In the genomic region with DNA sequence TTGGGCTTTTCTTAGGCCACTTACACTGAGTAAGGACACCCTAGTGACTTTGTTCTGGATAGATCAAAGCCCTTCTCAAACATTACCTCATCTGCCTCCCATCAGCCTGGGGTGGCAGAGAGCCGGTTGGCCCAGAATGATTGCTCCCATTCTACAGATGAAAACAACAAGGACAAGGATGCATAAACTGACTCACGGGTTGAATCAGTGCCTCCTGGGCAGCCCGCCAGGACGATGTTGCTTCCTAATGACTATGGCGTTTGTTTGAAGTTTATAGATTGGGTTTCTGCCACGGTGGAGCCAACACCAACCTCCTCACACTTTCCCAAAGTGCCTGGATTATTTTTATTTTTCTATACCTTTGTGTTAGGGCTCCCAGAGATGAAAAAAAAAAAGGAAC, we compare ENCODE assay signal across 19 cellular contexts. TPM values are rescaled to one million over a fixed set of nuclear protein-coding genes. Genes with fewer than 3 reads are reported as not detected.
A peak's percentile ranks its signal among the peaks of the same experiment; 100 is the strongest.
DNase-seq lines count a peak whose midpoint lies in the region; ATAC-seq and TF ChIP-seq lines count a peak whose summit lies in the region.
"Had no signal": no experiment of that assay in that cellular context is flagged by ENCODE, and none has a peak within 500 bp of the region (broad histone marks: within the 10 kb centered on the region; RNA-seq: fewer than 3 reads in every experiment).

No MANE protein-coding gene starts in this region.

- WGBS in mammary epithelial cell (ENCODE audit: low coverage, missing lambda C conversion rate) = 52% methylated on average over 6 of the region's 6 CpGs
- WGBS in adrenal gland, 4 donors = 52 to 69% (median 59%) methylated on average over 6 of the region's 6 CpGs

- H3K27me3 Mint-ChIP-seq in osteocyte (ENCODE audit: unreplicated experiment) = peaks cover 7% of the 10 kb centered on the region

- H3K4me1 ChIP-seq in mammary epithelial cell (ENCODE audit: insufficient read depth, low read length) (no peaks in the 10 kb centered on the region), adrenal gland (replicated peaks in 1 of 2) (peaks cover 8 to 9% of the 10 kb centered on the region in 2 donors)

- no peak for TF ChIP-seq POLR2A in adrenal gland (IDR thresholded peaks at IDR 0.05)

- H3K79me2 ChIP-seq in mammary epithelial cell (ENCODE audit: insufficient read depth, low read length) = peaks cover 14% of the 10 kb centered on the region

- no peak overlapping the region for H2AFZ ChIP-seq in mammary epithelial cell (ENCODE audit: low read depth, low read length)

- ATAC-seq in HG02588 (IDR thresholded peaks at IDR 0.05; ENCODE audit: unreplicated experiment) = no peak

- H3K36me3 ChIP-seq in mammary epithelial cell (ENCODE audit: insufficient read depth, low read length) (no peaks in the 10 kb centered on the region), adrenal gland (replicated peaks in 1 of 2) (no peaks in the 10 kb centered on the region)

- intact Hi-C loops in mammary epithelial cell (cut with micrococcal nuclease) = loop anchor here (10.0 kb wide), 1 partner anchor 289 kb away; a partner anchor contains a TSS
- intact Hi-C loops in adrenal gland (cut with DNase I) = no loop called here

- no TSS peak for BruUV-seq in mammary epithelial cell (replicated peaks; lab: Mats Ljungman, UMichigan)

- dilution Hi-C loops in mammary epithelial cell (cut with HindIII; ENCODE audit: low sequenced_read_pairs) = no loop called here

- no peak overlapping the region for H3K4me3 Mint-ChIP-seq in osteocyte (ENCODE audit: unreplicated experiment)

- H3K36me3 Mint-ChIP-seq in osteocyte (ENCODE audit: unreplicated experiment) = no peaks in the 10 kb centered on the region

- no peaks in the 10 kb centered on the region for H4K20me1 ChIP-seq in mammary epithelial cell (ENCODE audit: insufficient read depth, low read length)

- no peak overlapping the region for H3K9ac ChIP-seq in mammary epithelial cell (ENCODE audit: insufficient read depth, low read length)
- H3K9ac ChIP-seq: KMS-11 had no signal

- H3K9me3 ChIP-seq in mammary epithelial cell (replicated peaks; ENCODE audit: insufficient read depth, low read length) (no peaks in the 10 kb centered on the region), adrenal gland (replicated peaks in 1 of 3) (no peaks in the 10 kb centered on the region)

- no peaks in the 10 kb centered on the region for H3K9me3 Mint-ChIP-seq in osteocyte (ENCODE audit: unreplicated experiment)

- CTCF ChIA-PET in mammary epithelial cell (lab: Charles Lee; ENCODE audit: low non-redundant PET) = no interaction called here

- H3K4me1 Mint-ChIP-seq in osteocyte (ENCODE audit: unreplicated experiment) = peaks cover 9% of the 10 kb centered on the region

- no peak for TF ChIP-seq CTCF in mammary epithelial cell (conservative IDR thresholded peaks at IDR 0.05 in 1 of 2, IDR thresholded peaks at IDR 0.05 in 1 of 2; ENCODE audit: extremely low read depth in 1 of 2, insufficient read depth in 1 of 2, low read depth in 1 of 2, low read length in 2 of 2)
- no peak for TF ChIP-seq CTCF in adrenal gland (IDR thresholded peaks at IDR 0.05)
- no peak for TF ChIP-seq CTCF in osteocyte (IDR thresholded peaks at IDR 0.05)

- no peak overlapping the region for H3K4me2 ChIP-seq in mammary epithelial cell (ENCODE audit: insufficient read depth, low read depth, low read length)
- H3K4me2 ChIP-seq: KMS-11 had no signal

- H3K27ac ChIP-seq in mammary epithelial cell (ENCODE audit: insufficient read depth, low read depth, low read length) = no peak overlapping the region
- H3K27ac ChIP-seq in adrenal gland = no peak overlapping the region
- H3K27ac ChIP-seq: 22Rv1, C4-2B, KMS-11, RWPE1 had no signal

- DNase-seq in DMS 273 (lab: John Stamatoyannopoulos, UW; ENCODE audit: unreplicated experiment) = peak; percentile 13
- DNase-seq in DMS 273 treated with DMSO at 0.1 percent for 48 hours (lab: John Stamatoyannopoulos, UW) = no peak
- peak; percentile 11 for DNase-seq in ELR (ENCODE audit: low read depth)
- peak; percentile 19 for DNase-seq in NCI-H69 (lab: John Stamatoyannopoulos, UW)
- DNase-seq in mammary epithelial cell = peak; percentile 24
- no peak for DNase-seq in adrenal gland
- DNase-seq in osteocyte (ENCODE audit: extremely low spot score, unreplicated experiment) = no peak
- DNase-seq: AML-193, GOT3, NCI-H1105, NCI-H1694, NCI-H2081 treated with DMSO at 0.1 percent for 48 hours, NCI-H446 treated with DMSO at 0.1 percent for 48 hours, SIG-M5 had no signal

- H3K4me3 ChIP-seq in mammary epithelial cell (replicated peaks in 1 of 3; ENCODE audit: insufficient read depth in 1 of 3, low read depth in 2 of 3, low read length in 3 of 3) (no peak overlapping the region), adrenal gland (no peak overlapping the region)

- H3K27me3 ChIP-seq in mammary epithelial cell (ENCODE audit: insufficient read depth, low read length) (no peaks in the 10 kb centered on the region), adrenal gland (no peaks in the 10 kb centered on the region)

- H3K27ac Mint-ChIP-seq in osteocyte (ENCODE audit: unreplicated experiment) = no peak overlapping the region

- in situ Hi-C loops in mammary epithelial cell (cut with MboI; ENCODE audit: low sequenced_read_pairs in 2 of 2) = no loop called here

RNA-seq across cellular contexts. Expression of a gene that starts 3.6 kb away (rescaled TPM):
- total RNA-seq in mammary epithelial cell (10 to 100 TPM; 15.5 to 27.9 TPM), adrenal gland (10 to 100 TPM in 2 of 8 donors, 1 to 10 TPM in 6; 2.9 to 25.5 (median 6.8) TPM), osteocyte (10.6 and 12.8 TPM in 2 replicates)
- polyA plus RNA-seq in mammary epithelial cell (25.2 TPM), adrenal gland (1 to 10 TPM; 5.6 to 7.7 (median 6.8) TPM)
- polyA minus RNA-seq in mammary epithelial cell = 34.7 TPM

Comparison
In these comparisons a context has a peak if more than half of its experiments do, and no peak if none do; other contexts are left out.
1. DNase-seq: peak in DMS 273 (single experiment), ELR (single experiment), NCI-H69 (single experiment) and mammary epithelial cell (single experiment); none in DMS 273 treated with DMSO at 0.1 percent for 48 hours (single experiment), adrenal gland (0 of 7) and osteocyte (single experiment).